Comparison of ENCODE assay signal across 9 cellular contexts in the genomic region with DNA sequence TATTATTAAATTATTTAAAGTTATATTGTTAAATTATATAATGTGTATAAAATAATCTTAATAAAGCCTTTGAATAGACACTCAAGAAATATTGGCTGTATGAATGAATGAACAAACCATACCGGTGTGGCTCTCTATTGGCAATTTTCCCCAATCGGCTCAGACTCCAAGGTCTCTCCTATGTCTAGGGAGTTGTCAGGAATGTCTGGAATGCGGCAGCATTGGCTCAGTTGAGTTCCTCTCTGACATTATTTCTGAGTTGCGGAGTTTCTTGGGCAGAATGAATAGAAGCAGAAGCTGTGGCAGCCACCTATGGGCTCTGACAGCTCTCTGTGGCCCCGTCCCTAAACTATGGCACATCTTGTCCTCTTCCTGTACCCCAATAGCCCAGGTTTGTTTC.
DNase-seq lines count a peak whose midpoint lies in the region; ATAC-seq, FAIRE-seq and TF ChIP-seq lines count a peak whose summit lies in the region.
"Had no signal": no experiment of that assay in that cellular context is flagged by ENCODE, and none has a peak within 500 bp of the region (broad histone marks: within the 10 kb centered on the region; RNA-seq: fewer than 3 reads in every experiment).

No MANE protein-coding gene starts in this region.

- no peaks in the 10 kb centered on the region for H3K9me3 Mint-ChIP-seq in chondrocyte (ENCODE audit: low read depth)
- H3K9me3 Mint-ChIP-seq in type B pancreatic cell = no peaks in the 10 kb centered on the region
- H3K9me3 Mint-ChIP-seq: dendritic cell treated with granulocyte-macrophage colony-stimulating factor and Interleukin-4, amounts not matched to agents 40 ng/mL and 50 ng/mL, for 4 days had no signal

- H3K27me3 Mint-ChIP-seq in chondrocyte (ENCODE audit: low read depth) = no peaks in the 10 kb centered on the region
- no peaks in the 10 kb centered on the region for H3K27me3 Mint-ChIP-seq in type B pancreatic cell

- H3K4me1 ChIP-seq in HUES64 (ENCODE audit: insufficient read depth, low read length) = peaks cover 63% of the 10 kb centered on the region

- peaks cover 45% of the 10 kb centered on the region for H3K4me1 Mint-ChIP-seq in chondrocyte (ENCODE audit: low read depth)
- H3K4me1 Mint-ChIP-seq in type B pancreatic cell (ENCODE audit: unreplicated experiment) = peaks cover 25% of the 10 kb centered on the region

- 0 out of 2 replicates have a peak overlapping the region, but pooled peaks have one; percentile 8 for H3K27ac ChIP-seq in HUES64 (ENCODE audit: low read depth, low read length)

- H3K4me3 Mint-ChIP-seq in chondrocyte (ENCODE audit: unreplicated experiment) = no peak overlapping the region
- peak overlapping the region; percentile 39 for H3K4me3 Mint-ChIP-seq in type B pancreatic cell
- H3K4me3 Mint-ChIP-seq: dendritic cell treated with granulocyte-macrophage colony-stimulating factor and Interleukin-4, amounts not matched to agents 40 ng/mL and 50 ng/mL, for 4 days had no signal

- H3K36me3 ChIP-seq in HUES64 (ENCODE audit: insufficient read depth, low read length) = no peaks in the 10 kb centered on the region

- no peak for FAIRE-seq in GM19239 (lab: Jason Lieb, UNC)

- H3K27ac Mint-ChIP-seq in chondrocyte (ENCODE audit: unreplicated experiment) (peak overlapping the region; percentile 89), type B pancreatic cell (peak overlapping the region; percentile 69)
- H3K27ac Mint-ChIP-seq: dendritic cell treated with granulocyte-macrophage colony-stimulating factor and Interleukin-4, amounts not matched to agents 40 ng/mL and 50 ng/mL, for 4 days had no signal

- no peak for ATAC-seq in HG03439 (IDR thresholded peaks at IDR 0.05; ENCODE audit: unreplicated experiment)
- no peak for ATAC-seq in HG03135 (IDR thresholded peaks at IDR 0.05; ENCODE audit: unreplicated experiment)

- no peak for DNase-seq in chondrocyte (ENCODE audit: low spot score)
- DNase-seq in kidney glomerular epithelial cell (lab: John Stamatoyannopoulos, UW) = peak; percentile 77
- no peak for DNase-seq in type B pancreatic cell (ENCODE audit: extremely low spot score, unreplicated experiment)
- no peak for DNase-seq in NCI-H524 (lab: John Stamatoyannopoulos, UW)
- no peak for DNase-seq in GM19239 (ENCODE audit: insufficient read length, low spot score)

- H3K27me3 ChIP-seq in HUES64 (ENCODE audit: insufficient read depth, low read length) = no peaks in the 10 kb centered on the region

- no peak overlapping the region for H3K4me3 ChIP-seq in HUES64 (ENCODE audit: low read length)

- H3K9ac ChIP-seq in HUES64 (ENCODE audit: low read depth, low read length) = no peak overlapping the region

- H3K36me3 Mint-ChIP-seq in chondrocyte (ENCODE audit: low read depth) (no peaks in the 10 kb centered on the region), type B pancreatic cell (peaks cover 3% of the 10 kb centered on the region)

- no peaks in the 10 kb centered on the region for H3K9me3 ChIP-seq in HUES64 (ENCODE audit: insufficient read depth, low read depth, low read length)

- 45% methylated on average over 5 of the region's 5 CpGs for WGBS in HUES64

- TF ChIP-seq CTCF in chondrocyte (IDR thresholded peaks at IDR 0.05) (no peak), type B pancreatic cell (conservative IDR thresholded peaks at IDR 0.05) (no peak)
